In the genomic region with DNA sequence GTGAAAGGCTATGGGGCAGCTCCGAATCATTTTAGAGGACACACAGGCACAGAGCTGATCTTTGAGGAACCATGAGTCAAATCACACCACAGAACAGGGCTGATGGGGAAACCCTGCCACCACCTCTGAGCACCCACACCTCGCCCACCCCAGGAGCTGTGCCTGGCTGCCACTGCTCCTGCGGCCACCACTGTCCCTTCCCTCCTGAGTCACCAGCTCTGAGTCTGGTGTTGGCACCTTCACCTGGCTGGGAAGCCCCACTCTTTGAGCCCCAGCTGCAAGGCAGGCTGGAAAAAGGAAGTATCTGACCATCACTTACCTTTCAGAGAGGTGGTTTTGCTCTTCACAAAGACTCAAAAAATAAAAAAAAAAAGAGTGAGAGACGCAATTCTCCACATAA, we compare ENCODE assay signal across 10 cellular contexts.
A peak's percentile ranks its signal among the peaks of the same experiment; 100 is the strongest.
DNase-seq lines count a peak whose midpoint lies in the region; ATAC-seq, FAIRE-seq and TF ChIP-seq lines count a peak whose summit lies in the region.
"Had no signal": no experiment of that assay in that cellular context is flagged by ENCODE, and none has a peak within 500 bp of the region (broad histone marks: within the 10 kb centered on the region; RNA-seq: fewer than 3 reads in every experiment).

No MANE protein-coding gene starts in this region.

- no peaks in the 10 kb centered on the region for H3K79me2 ChIP-seq in HepG2 (ENCODE audit: insufficient read depth, low read length)

- H4K20me1 ChIP-seq in HepG2 (ENCODE audit: insufficient read depth, low read length) = no peaks in the 10 kb centered on the region

- no peak overlapping the region for H3K27ac ChIP-seq in HepG2 (ENCODE audit: extremely low read length, insufficient read depth, low read length)
- H3K27ac ChIP-seq: adrenal gland, upper lobe of left lung had no signal

- in situ Hi-C loops in HepG2 (cut with HindIII; ENCODE audit: extremely low pct_ligation_motif_present, low pct_unique_long_range_greater_than_20kb) = no loop called here

- POLR2A ChIA-PET in HepG2 (lab: Yijun Ruan, JAX) = no interaction called here

- TF ChIP-seq CTCF in HepG2 (CRISPR knock-in tag; IDR thresholded peaks at IDR 0.05) = no peak

- no peak overlapping the region for H3K4me2 ChIP-seq in HepG2 (ENCODE audit: low read depth, low read length)

- H2AFZ ChIP-seq in HepG2 (ENCODE audit: low read length) = no peak overlapping the region

- peak; percentile 73 for DNase-seq in activated CD8-positive, alpha-beta memory T cell treated with anti-CD3 and anti-CD28 coated beads, Interleukin-2, amount 50 U/mL, for 48 hours
- DNase-seq in activated CD8-positive, alpha-beta memory T cell treated with anti-CD3 and anti-CD28 coated beads, Interleukin-2, amount 50 U/mL, for 4 hours = no peak
- DNase-seq in stimulated activated CD8-positive, alpha-beta memory T cell treated with anti-CD3 and anti-CD28 coated beads, Interleukin-7, amount 100 ng/mL, for 48 hours (ENCODE audit: extremely low read depth in 1 of 2, low read depth in 1 of 2) = peak; percentile 33 to 61
- no peak for DNase-seq in HepG2 (ENCODE audit: low spot score)
- DNase-seq in epidermal melanocyte (ENCODE audit: insufficient read length, low spot score) = no peak
- no peak for DNase-seq in GM03348 (ENCODE audit: low spot score)

- WGBS in HepG2 (ENCODE audit: low lambda C conversion rate) = 51% methylated on average over 3 of the region's 4 CpGs

- TF ChIP-seq EP300 in HepG2 (IDR thresholded peaks at IDR 0.05; ENCODE audit: low read depth in 2 of 2, low read length in 2 of 2) (no peak), HepG2 (CRISPR knock-in tag; IDR thresholded peaks at IDR 0.05; ENCODE audit: borderline replicate concordance) (no peak)

- H3K9ac ChIP-seq in HepG2 (ENCODE audit: insufficient read depth, low read depth, low read length) = no peak overlapping the region

- no peak overlapping the region for H3K4me3 ChIP-seq in HepG2 (replicated peaks in 1 of 3; ENCODE audit: insufficient read depth in 1 of 3, low read depth in 2 of 3, low read length in 3 of 3)
- H3K4me3 ChIP-seq: adrenal gland, upper lobe of left lung had no signal

- no peak for TF ChIP-seq RAD21 in HepG2 (CRISPR knock-in tag; IDR thresholded peaks at IDR 0.05)

- FAIRE-seq in HepG2 (lab: Jason Lieb, UNC) = no peak

- BruUV-seq in HepG2 (replicated peaks; lab: Mats Ljungman, UMichigan) = no TSS peak

- H3K9me3 ChIP-seq in HepG2 (ENCODE audit: low read length) = no peaks in the 10 kb centered on the region
- H3K9me3 ChIP-seq: adrenal gland, upper lobe of left lung had no signal

- CTCF ChIA-PET in HepG2 (lab: Yijun Ruan, JAX; ENCODE audit: low intra/inter-chr PET ratio, low total read pairs) = no interaction called here

- peak; percentile 53 for ATAC-seq in GM21737 (IDR thresholded peaks at IDR 0.05; ENCODE audit: unreplicated experiment)
- ATAC-seq in HG03571 (IDR thresholded peaks at IDR 0.05; ENCODE audit: unreplicated experiment) = peak; percentile 59
- no peak for ATAC-seq in HepG2

- no peak for TF ChIP-seq POLR2A in HepG2 (IDR thresholded peaks at IDR 0.05; ENCODE audit: insufficient read depth in 1 of 2, low read depth in 2 of 2, low read length in 2 of 2)

- H3K4me1 ChIP-seq in HepG2 (ENCODE audit: insufficient read depth, low read length) = peaks cover 65% of the 10 kb centered on the region

- peaks cover 2 to 13% of the 10 kb centered on the region in 2 experiments; a peak in 2 of 5 replicates for H3K27me3 ChIP-seq in HepG2 (ENCODE audit: control insufficient read depth in 1 of 2, insufficient read depth in 2 of 2, low read length in 2 of 2)
- H3K27me3 ChIP-seq: adrenal gland, upper lobe of left lung had no signal

- H3K36me3 ChIP-seq in HepG2 (replicated peaks in 1 of 2; ENCODE audit: control insufficient read depth in 1 of 2, insufficient read depth in 2 of 2, low read length in 2 of 2) = no peaks in the 10 kb centered on the region
- H3K36me3 ChIP-seq: adrenal gland, upper lobe of left lung had no signal

- intact Hi-C loops in HepG2 (cut with micrococcal nuclease; ENCODE audit: unreplicated experiment) = loop anchor here (10.0 kb wide), 1 partner anchor 97 kb away; no protein-coding TSS in a partner anchor

TF ChIP-seq in HepG2, 621 proteins besides CTCF, POLR2A, EP300 and RAD21:
- no peak for TF ChIP-seq IRF1 (CRISPR knock-in tag; IDR thresholded peaks at IDR 0.05; ENCODE audit: low read depth)
- no peak for TF ChIP-seq GABPA (IDR thresholded peaks at IDR 0.05; ENCODE audit: low read depth, low read length)
- TF ChIP-seq GABPA (CRISPR knock-in tag; IDR thresholded peaks at IDR 0.05; ENCODE audit: low read depth) = no peak
- TF ChIP-seq ARHGAP35 (CRISPR knock-in tag; IDR thresholded peaks at IDR 0.05; ENCODE audit: borderline replicate concordance) = no peak
- TF ChIP-seq ZNF251 (CRISPR knock-in tag; IDR thresholded peaks at IDR 0.05) = no peak

Comparison
In these comparisons a context has a peak if more than half of its experiments do, and no peak if none do; other contexts are left out.
1. DNase-seq: peak in activated CD8-positive, alpha-beta memory T cell treated with anti-CD3 and anti-CD28 coated beads, Interleukin-2, amount 50 U/mL, for 48 hours (single experiment) and stimulated activated CD8-positive, alpha-beta memory T cell treated with anti-CD3 and anti-CD28 coated beads, Interleukin-7, amount 100 ng/mL, for 48 hours (2 of 2); none in activated CD8-positive, alpha-beta memory T cell treated with anti-CD3 and anti-CD28 coated beads, Interleukin-2, amount 50 U/mL, for 4 hours (single experiment), HepG2 (single experiment), epidermal melanocyte (single experiment) and GM03348 (single experiment).